ENCODE assay signal across 20 cellular contexts in the genomic region with DNA sequence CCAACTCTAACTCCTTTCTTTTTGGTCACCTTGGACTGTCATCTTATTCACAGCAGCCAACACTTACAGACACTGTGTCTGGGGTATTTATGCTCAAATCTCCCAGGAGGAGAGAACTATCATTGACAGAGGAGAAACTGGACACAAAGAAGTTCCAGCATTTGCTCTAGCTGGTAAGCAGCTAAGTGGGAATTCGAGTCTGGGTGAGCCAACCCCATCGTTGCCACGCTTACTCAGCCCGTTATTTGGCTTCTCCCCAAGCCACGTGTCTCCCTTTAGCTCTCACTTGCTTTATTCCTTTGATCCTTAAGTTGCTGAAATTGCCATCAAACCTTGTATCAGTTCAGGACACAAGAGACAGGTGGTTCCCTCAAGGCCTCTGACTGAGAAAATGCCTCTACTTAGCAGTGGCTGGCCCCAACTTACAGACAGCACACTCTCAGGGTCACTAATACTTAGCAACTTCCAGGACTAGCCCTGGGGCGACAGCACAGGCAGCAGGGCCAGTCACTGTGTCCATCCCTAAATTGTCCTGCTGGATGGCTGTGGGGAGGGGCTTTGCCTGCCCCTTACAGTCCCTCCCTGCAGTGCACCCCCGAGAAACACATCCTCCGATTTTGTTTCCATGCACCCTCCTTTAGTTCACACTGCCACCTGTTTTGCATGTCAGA. TPM values are rescaled to one million over a fixed set of nuclear protein-coding genes. Genes with fewer than 3 reads are reported as not detected.
DNase-seq lines count a peak whose midpoint lies in the region; ATAC-seq, FAIRE-seq and TF ChIP-seq lines count a peak whose summit lies in the region.
"Had no signal": no experiment of that assay in that cellular context is flagged by ENCODE, and none has a peak within 500 bp of the region (broad histone marks: within the 10 kb centered on the region; RNA-seq: fewer than 3 reads in every experiment).

No MANE protein-coding gene starts in this region.

- peak; percentile 39 for DNase-seq in AG08395 (ENCODE audit: low spot score)
- peak; percentile 20 for DNase-seq in HFFc6
- DNase-seq in bronchial epithelial cell (ENCODE audit: low read depth) = peak; percentile 48
- no peak for DNase-seq in HepG2 (ENCODE audit: low spot score)
- no peak for DNase-seq in activated T-cell treated with anti-CD3 and anti-CD28 coated beads, Interleukin-2, amount 50 U/mL, for 48 hours
- DNase-seq in GDM1 (lab: John Stamatoyannopoulos, UW) = no peak
- DNase-seq: activated CD8-positive, alpha-beta T cell treated with anti-CD3 and anti-CD28 coated beads, Interleukin-2, amount 10 ng/mL, durations not matched to agents 7 days and 5 days; activated gamma-delta T cell; caudate nucleus; DMS53; NCI-H1930; NCI-H526; nucleus accumbens; tibial artery had no signal

- BruUV-seq in HepG2 (replicated peaks; lab: Mats Ljungman, UMichigan) = no TSS peak

- peaks cover 16% of the 10 kb centered on the region for H3K27me3 ChIP-seq in bronchial epithelial cell (ENCODE audit: control insufficient read depth, insufficient read depth, low read length)
- H3K27me3 ChIP-seq in HepG2 (ENCODE audit: control insufficient read depth in 1 of 2, insufficient read depth in 2 of 2, low read length in 2 of 2) = peaks cover 8 to 53% of the 10 kb centered on the region in 2 experiments; a peak in 4 of 5 replicates

- no peak for TF ChIP-seq POLR2A in HepG2 (IDR thresholded peaks at IDR 0.05; ENCODE audit: insufficient read depth in 1 of 2, low read depth in 2 of 2, low read length in 2 of 2)

- no peak overlapping the region for H3K4me2 ChIP-seq in HepG2 (ENCODE audit: low read depth, low read length)

- H3K36me3 ChIP-seq in bronchial epithelial cell (ENCODE audit: control insufficient read depth, insufficient read depth, low read length) (no peaks in the 10 kb centered on the region), HepG2 (replicated peaks in 1 of 2; ENCODE audit: control insufficient read depth in 1 of 2, insufficient read depth in 2 of 2, low read length in 2 of 2) (no peaks in the 10 kb centered on the region)
- H3K36me3 ChIP-seq: tibial artery had no signal

- 3% methylated on average over 7 of the region's 8 CpGs for WGBS in HepG2 (ENCODE audit: low lambda C conversion rate)

- in situ Hi-C loops in HepG2 (cut with HindIII; ENCODE audit: extremely low pct_ligation_motif_present, low pct_unique_long_range_greater_than_20kb) = no loop called here

- H3K4me1 Mint-ChIP-seq in HFFc6 (ENCODE audit: low read depth) = peaks cover 9% of the 10 kb centered on the region; the same call in 1 of the 2 replicates
- no peaks in the 10 kb centered on the region for H3K4me1 Mint-ChIP-seq in stimulated activated memory B cell treated with anti-CD40 and anti-IgM and Interleukin-4, amounts not matched to agents 10 μg/mL and 1 μg/mL and 100 μg/mL, for 72 hours
- H3K4me1 Mint-ChIP-seq: memory B cell had no signal

- H3K27ac ChIP-seq in HepG2 (ENCODE audit: extremely low read length, insufficient read depth, low read length) = no peak overlapping the region
- H3K27ac ChIP-seq: tibial artery had no signal

- no peak for TF ChIP-seq CTCF in HFFc6 (IDR thresholded peaks at IDR 0.05)
- TF ChIP-seq CTCF in bronchial epithelial cell (IDR thresholded peaks at IDR 0.05; ENCODE audit: insufficient read depth, low read length, severe bottlenecking) = no peak
- no peak for TF ChIP-seq CTCF in HepG2 (CRISPR knock-in tag; IDR thresholded peaks at IDR 0.05)

- H4K20me1 ChIP-seq in HepG2 (ENCODE audit: insufficient read depth, low read length) = no peaks in the 10 kb centered on the region

- H3K27me3 Mint-ChIP-seq in HFFc6 (ENCODE audit: insufficient read depth) = peaks cover 23% of the 10 kb centered on the region
- H3K27me3 Mint-ChIP-seq in stimulated activated memory B cell treated with anti-CD40 and anti-IgM and Interleukin-4, amounts not matched to agents 10 μg/mL and 1 μg/mL and 100 μg/mL, for 72 hours = peaks cover 37% of the 10 kb centered on the region

- CTCF ChIA-PET in HepG2 (lab: Yijun Ruan, JAX; ENCODE audit: low intra/inter-chr PET ratio, low total read pairs) = no interaction called here

- H3K4me3 Mint-ChIP-seq in HFFc6 = no peak overlapping the region
- H3K4me3 Mint-ChIP-seq in stimulated activated memory B cell treated with anti-CD40 and anti-IgM and Interleukin-4, amounts not matched to agents 10 μg/mL and 1 μg/mL and 100 μg/mL, for 72 hours = no peak overlapping the region
- H3K4me3 Mint-ChIP-seq: activated CD8-positive, alpha-beta T cell treated with anti-CD3 and anti-CD28 coated beads, Interleukin-2, amount 10 ng/mL, durations not matched to agents 7 days and 5 days; memory B cell had no signal

- peak; percentile 52; the same call in 2 of the 3 replicates for ATAC-seq in HepG2
- no peak for ATAC-seq in stimulated activated memory B cell treated with anti-CD40 and anti-IgM and Interleukin-4, amounts not matched to agents 10 μg/mL and 1 μg/mL and 100 μg/mL, for 72 hours
- no peak for ATAC-seq in HG03025 (IDR thresholded peaks at IDR 0.05; ENCODE audit: low FRiP score, unreplicated experiment)
- ATAC-seq: activated CD8-positive, alpha-beta T cell treated with anti-CD3 and anti-CD28 coated beads, Interleukin-2, amount 10 ng/mL, durations not matched to agents 7 days and 5 days had no signal

- H3K4me3 ChIP-seq in bronchial epithelial cell (ENCODE audit: low read depth, low read length) (no peak overlapping the region), HepG2 (replicated peaks in 1 of 3; ENCODE audit: insufficient read depth in 1 of 3, low read depth in 2 of 3, low read length in 3 of 3) (no peak overlapping the region)
- H3K4me3 ChIP-seq: tibial artery had no signal

- TF ChIP-seq RAD21 in HepG2 (CRISPR knock-in tag; IDR thresholded peaks at IDR 0.05) = no peak

- H3K4me1 ChIP-seq in HepG2 (ENCODE audit: insufficient read depth, low read length) = no peaks in the 10 kb centered on the region

- POLR2A ChIA-PET in HepG2 (lab: Yijun Ruan, JAX) = no interaction called here

- no peak overlapping the region for H3K27ac Mint-ChIP-seq in HFFc6
- no peak overlapping the region for H3K27ac Mint-ChIP-seq in stimulated activated memory B cell treated with anti-CD40 and anti-IgM and Interleukin-4, amounts not matched to agents 10 μg/mL and 1 μg/mL and 100 μg/mL, for 72 hours
- H3K27ac Mint-ChIP-seq: activated CD8-positive, alpha-beta T cell treated with anti-CD3 and anti-CD28 coated beads, Interleukin-2, amount 10 ng/mL, durations not matched to agents 7 days and 5 days; memory B cell had no signal

- H3K79me2 ChIP-seq in HepG2 (ENCODE audit: insufficient read depth, low read length) = no peaks in the 10 kb centered on the region

- intact Hi-C loops in HepG2 (cut with micrococcal nuclease; ENCODE audit: unreplicated experiment) = no loop called here

- H3K9me3 Mint-ChIP-seq in HFFc6 = no peaks in the 10 kb centered on the region
- no peaks in the 10 kb centered on the region for H3K9me3 Mint-ChIP-seq in stimulated activated memory B cell treated with anti-CD40 and anti-IgM and Interleukin-4, amounts not matched to agents 10 μg/mL and 1 μg/mL and 100 μg/mL, for 72 hours
- H3K9me3 Mint-ChIP-seq: memory B cell had no signal

- FAIRE-seq in bronchial epithelial cell (lab: Jason Lieb, UNC) (no peak), HepG2 (lab: Jason Lieb, UNC) (no peak)
- FAIRE-seq: GM12892, TTC549 had no signal

- no peaks in the 10 kb centered on the region for H3K36me3 Mint-ChIP-seq in HFFc6 (ENCODE audit: low read depth)
- no peaks in the 10 kb centered on the region for H3K36me3 Mint-ChIP-seq in stimulated activated memory B cell treated with anti-CD40 and anti-IgM and Interleukin-4, amounts not matched to agents 10 μg/mL and 1 μg/mL and 100 μg/mL, for 72 hours
- H3K36me3 Mint-ChIP-seq: memory B cell had no signal

- no peak overlapping the region for H3K9ac ChIP-seq in HepG2 (ENCODE audit: insufficient read depth, low read depth, low read length)

- no peaks in the 10 kb centered on the region for H3K9me3 ChIP-seq in HepG2 (ENCODE audit: low read length)
- H3K9me3 ChIP-seq: tibial artery had no signal

- H2AFZ ChIP-seq in HepG2 (ENCODE audit: low read length) = no peak overlapping the region

- TF ChIP-seq EP300 in HepG2 (IDR thresholded peaks at IDR 0.05; ENCODE audit: low read depth in 2 of 2, low read length in 2 of 2) (no peak), HepG2 (CRISPR knock-in tag; IDR thresholded peaks at IDR 0.05; ENCODE audit: borderline replicate concordance) (no peak)

RNA-seq across cellular contexts. Expression of a gene that starts 1.4 kb away (rescaled TPM):
- not detected for total RNA-seq in HFFc6 (2021; fragmentation: NEBNext Ultra II Directional; extraction: Animal tissue kit (Norgen Biotek cat#: 25700))
- total RNA-seq in bronchial epithelial cell = not detected in 2 replicates
- not detected in 2 replicates for total RNA-seq in HepG2 (2016; rRNA removed; fragmentation: Illumina TruSeq; extraction: Trizol)
- total RNA-seq in HepG2 (2016; cell fraction: cytosol; rRNA removed; fragmentation: Illumina TruSeq; extraction: Trizol; ENCODE audit: low read depth) = not detected in 2 replicates
- total RNA-seq in HepG2 (2016; cell fraction: insoluble cytoplasmic fraction; rRNA removed; fragmentation: Illumina TruSeq; extraction: Trizol) = not detected in 2 replicates
- total RNA-seq in HepG2 (2016; cell fraction: membrane; rRNA removed; fragmentation: Illumina TruSeq; extraction: Trizol) = not detected in 2 replicates
- not detected in 2 replicates for total RNA-seq in HepG2 (2016; cell fraction: nucleus; rRNA removed; fragmentation: Illumina TruSeq; extraction: Trizol)
- polyA plus RNA-seq in HepG2 (2011; rRNA removed) = 0.03 TPM in 1 of 2 replicates, not detected in the other
- polyA plus RNA-seq in HepG2 (2011; cell fraction: cytosol; rRNA removed) = not detected in 2 replicates
- polyA plus RNA-seq in HepG2 (2011; cell fraction: nucleus; rRNA removed) = not detected in 2 replicates
- polyA plus RNA-seq in HepG2 (2012) = 0.07 and 0.17 TPM in 2 replicates
- polyA plus RNA-seq in HepG2 (2016; cell fraction: cytosol; fragmentation: Illumina TruSeq; extraction: Trizol; ENCODE audit: low read depth) = not detected in 2 replicates
- polyA plus RNA-seq in HepG2 (2016; cell fraction: insoluble cytoplasmic fraction; fragmentation: Illumina TruSeq; extraction: Trizol; ENCODE audit: low read depth) = not detected in 2 replicates
- not detected in 2 replicates for polyA plus RNA-seq in HepG2 (2016; cell fraction: membrane; fragmentation: Illumina TruSeq; extraction: Trizol; ENCODE audit: low read depth)
- polyA plus RNA-seq in HepG2 (2016; cell fraction: nucleus; fragmentation: Illumina TruSeq; extraction: Trizol; ENCODE audit: insufficient read depth, low read depth) = not detected in 2 replicates
- not detected in 2 replicates for polyA minus RNA-seq in HepG2 (2011; rRNA and poly(A)+ RNA removed; ENCODE audit: low replicate concordance)
- polyA minus RNA-seq in HepG2 (2011; cell fraction: cytosol; rRNA and poly(A)+ RNA removed) = not detected in 2 replicates
- polyA minus RNA-seq in HepG2 (2011; cell fraction: nucleus; rRNA and poly(A)+ RNA removed) = not detected in 2 replicates
- total RNA-seq: activated CD8-positive, alpha-beta T cell treated with anti-CD3 and anti-CD28 coated beads, Interleukin-2, amount 10 ng/mL, durations not matched to agents 7 days and 5 days had no signal
- polyA plus RNA-seq: AG04450 had no signal

RNA-seq across cellular contexts. Expression of a gene that starts 42.4 kb away (rescaled TPM):
- total RNA-seq in HFFc6 (2021; fragmentation: NEBNext Ultra II Directional; extraction: Animal tissue kit (Norgen Biotek cat#: 25700)) = not detected
- total RNA-seq in bronchial epithelial cell (not detected in 2 replicates), HepG2 (2016; rRNA removed; fragmentation: Illumina TruSeq; extraction: Trizol) (not detected in 2 replicates)
- not detected in 2 replicates for total RNA-seq in HepG2 (2016; cell fraction: cytosol; rRNA removed; fragmentation: Illumina TruSeq; extraction: Trizol; ENCODE audit: low read depth)
- not detected in 2 replicates for total RNA-seq in HepG2 (2016; cell fraction: insoluble cytoplasmic fraction; rRNA removed; fragmentation: Illumina TruSeq; extraction: Trizol)
- not detected in 2 replicates for total RNA-seq in HepG2 (2016; cell fraction: membrane; rRNA removed; fragmentation: Illumina TruSeq; extraction: Trizol)
- total RNA-seq in HepG2 (2016; cell fraction: nucleus; rRNA removed; fragmentation: Illumina TruSeq; extraction: Trizol) = not detected in 2 replicates
- not detected in 2 replicates for polyA plus RNA-seq in HepG2 (2011; rRNA removed)
- not detected in 2 replicates for polyA plus RNA-seq in HepG2 (2011; cell fraction: cytosol; rRNA removed)
- not detected in 2 replicates for polyA plus RNA-seq in HepG2 (2011; cell fraction: nucleus; rRNA removed)
- not detected in 2 replicates for polyA plus RNA-seq in HepG2 (2012)
- not detected in 2 replicates for polyA plus RNA-seq in HepG2 (2016; cell fraction: cytosol; fragmentation: Illumina TruSeq; extraction: Trizol; ENCODE audit: low read depth)
- polyA plus RNA-seq in HepG2 (2016; cell fraction: insoluble cytoplasmic fraction; fragmentation: Illumina TruSeq; extraction: Trizol; ENCODE audit: low read depth) = not detected in 2 replicates
- polyA plus RNA-seq in HepG2 (2016; cell fraction: membrane; fragmentation: Illumina TruSeq; extraction: Trizol; ENCODE audit: low read depth) = not detected in 2 replicates
- not detected in 2 replicates for polyA plus RNA-seq in HepG2 (2016; cell fraction: nucleus; fragmentation: Illumina TruSeq; extraction: Trizol; ENCODE audit: insufficient read depth, low read depth)
- polyA minus RNA-seq in HepG2 (2011; rRNA and poly(A)+ RNA removed; ENCODE audit: low replicate concordance) = not detected in 2 replicates
- not detected in 2 replicates for polyA minus RNA-seq in HepG2 (2011; cell fraction: cytosol; rRNA and poly(A)+ RNA removed)
- not detected in 2 replicates for polyA minus RNA-seq in HepG2 (2011; cell fraction: nucleus; rRNA and poly(A)+ RNA removed)
- total RNA-seq: activated CD8-positive, alpha-beta T cell treated with anti-CD3 and anti-CD28 coated beads, Interleukin-2, amount 10 ng/mL, durations not matched to agents 7 days and 5 days had no signal
- polyA plus RNA-seq: AG04450 had no signal

Comparison
In these comparisons a context has a peak if more than half of its experiments do, and no peak if none do; other contexts are left out.
1. DNase-seq: peak in AG08395 (single experiment), HFFc6 (single experiment) and bronchial epithelial cell (single experiment); none in HepG2 (single experiment), activated T-cell treated with anti-CD3 and anti-CD28 coated beads, Interleukin-2, amount 50 U/mL, for 48 hours (0 of 2) and GDM1 (single experiment).